1 cellular context compared by ENCODE assay signal in the genomic region with DNA sequence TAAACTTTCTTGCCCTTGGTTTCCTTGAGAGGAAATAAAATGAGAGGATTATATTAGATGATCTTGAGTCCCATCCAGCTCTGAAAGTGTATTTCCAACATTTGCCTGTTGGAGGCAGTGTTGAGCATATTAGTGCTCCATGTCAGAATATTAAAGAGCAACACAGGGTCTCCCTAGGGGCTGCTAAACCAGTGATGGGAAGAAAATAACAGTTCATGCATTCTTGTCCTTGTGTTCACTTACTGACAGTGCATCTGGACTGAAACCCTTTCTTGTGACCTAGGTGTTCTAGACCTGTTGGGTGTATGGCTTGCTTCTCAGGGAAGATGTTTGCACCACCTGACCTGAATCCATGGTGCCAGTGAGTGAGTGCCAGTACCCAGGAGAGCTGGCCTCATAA.
TF ChIP-seq lines count a peak whose summit lies in the region.

No MANE protein-coding gene starts in this region.

TF ChIP-seq in GM23338, 12 proteins besides CTCF, POLR2A, EP300 and RAD21 (continued from another document):
- TF ChIP-seq, protein P1, sequence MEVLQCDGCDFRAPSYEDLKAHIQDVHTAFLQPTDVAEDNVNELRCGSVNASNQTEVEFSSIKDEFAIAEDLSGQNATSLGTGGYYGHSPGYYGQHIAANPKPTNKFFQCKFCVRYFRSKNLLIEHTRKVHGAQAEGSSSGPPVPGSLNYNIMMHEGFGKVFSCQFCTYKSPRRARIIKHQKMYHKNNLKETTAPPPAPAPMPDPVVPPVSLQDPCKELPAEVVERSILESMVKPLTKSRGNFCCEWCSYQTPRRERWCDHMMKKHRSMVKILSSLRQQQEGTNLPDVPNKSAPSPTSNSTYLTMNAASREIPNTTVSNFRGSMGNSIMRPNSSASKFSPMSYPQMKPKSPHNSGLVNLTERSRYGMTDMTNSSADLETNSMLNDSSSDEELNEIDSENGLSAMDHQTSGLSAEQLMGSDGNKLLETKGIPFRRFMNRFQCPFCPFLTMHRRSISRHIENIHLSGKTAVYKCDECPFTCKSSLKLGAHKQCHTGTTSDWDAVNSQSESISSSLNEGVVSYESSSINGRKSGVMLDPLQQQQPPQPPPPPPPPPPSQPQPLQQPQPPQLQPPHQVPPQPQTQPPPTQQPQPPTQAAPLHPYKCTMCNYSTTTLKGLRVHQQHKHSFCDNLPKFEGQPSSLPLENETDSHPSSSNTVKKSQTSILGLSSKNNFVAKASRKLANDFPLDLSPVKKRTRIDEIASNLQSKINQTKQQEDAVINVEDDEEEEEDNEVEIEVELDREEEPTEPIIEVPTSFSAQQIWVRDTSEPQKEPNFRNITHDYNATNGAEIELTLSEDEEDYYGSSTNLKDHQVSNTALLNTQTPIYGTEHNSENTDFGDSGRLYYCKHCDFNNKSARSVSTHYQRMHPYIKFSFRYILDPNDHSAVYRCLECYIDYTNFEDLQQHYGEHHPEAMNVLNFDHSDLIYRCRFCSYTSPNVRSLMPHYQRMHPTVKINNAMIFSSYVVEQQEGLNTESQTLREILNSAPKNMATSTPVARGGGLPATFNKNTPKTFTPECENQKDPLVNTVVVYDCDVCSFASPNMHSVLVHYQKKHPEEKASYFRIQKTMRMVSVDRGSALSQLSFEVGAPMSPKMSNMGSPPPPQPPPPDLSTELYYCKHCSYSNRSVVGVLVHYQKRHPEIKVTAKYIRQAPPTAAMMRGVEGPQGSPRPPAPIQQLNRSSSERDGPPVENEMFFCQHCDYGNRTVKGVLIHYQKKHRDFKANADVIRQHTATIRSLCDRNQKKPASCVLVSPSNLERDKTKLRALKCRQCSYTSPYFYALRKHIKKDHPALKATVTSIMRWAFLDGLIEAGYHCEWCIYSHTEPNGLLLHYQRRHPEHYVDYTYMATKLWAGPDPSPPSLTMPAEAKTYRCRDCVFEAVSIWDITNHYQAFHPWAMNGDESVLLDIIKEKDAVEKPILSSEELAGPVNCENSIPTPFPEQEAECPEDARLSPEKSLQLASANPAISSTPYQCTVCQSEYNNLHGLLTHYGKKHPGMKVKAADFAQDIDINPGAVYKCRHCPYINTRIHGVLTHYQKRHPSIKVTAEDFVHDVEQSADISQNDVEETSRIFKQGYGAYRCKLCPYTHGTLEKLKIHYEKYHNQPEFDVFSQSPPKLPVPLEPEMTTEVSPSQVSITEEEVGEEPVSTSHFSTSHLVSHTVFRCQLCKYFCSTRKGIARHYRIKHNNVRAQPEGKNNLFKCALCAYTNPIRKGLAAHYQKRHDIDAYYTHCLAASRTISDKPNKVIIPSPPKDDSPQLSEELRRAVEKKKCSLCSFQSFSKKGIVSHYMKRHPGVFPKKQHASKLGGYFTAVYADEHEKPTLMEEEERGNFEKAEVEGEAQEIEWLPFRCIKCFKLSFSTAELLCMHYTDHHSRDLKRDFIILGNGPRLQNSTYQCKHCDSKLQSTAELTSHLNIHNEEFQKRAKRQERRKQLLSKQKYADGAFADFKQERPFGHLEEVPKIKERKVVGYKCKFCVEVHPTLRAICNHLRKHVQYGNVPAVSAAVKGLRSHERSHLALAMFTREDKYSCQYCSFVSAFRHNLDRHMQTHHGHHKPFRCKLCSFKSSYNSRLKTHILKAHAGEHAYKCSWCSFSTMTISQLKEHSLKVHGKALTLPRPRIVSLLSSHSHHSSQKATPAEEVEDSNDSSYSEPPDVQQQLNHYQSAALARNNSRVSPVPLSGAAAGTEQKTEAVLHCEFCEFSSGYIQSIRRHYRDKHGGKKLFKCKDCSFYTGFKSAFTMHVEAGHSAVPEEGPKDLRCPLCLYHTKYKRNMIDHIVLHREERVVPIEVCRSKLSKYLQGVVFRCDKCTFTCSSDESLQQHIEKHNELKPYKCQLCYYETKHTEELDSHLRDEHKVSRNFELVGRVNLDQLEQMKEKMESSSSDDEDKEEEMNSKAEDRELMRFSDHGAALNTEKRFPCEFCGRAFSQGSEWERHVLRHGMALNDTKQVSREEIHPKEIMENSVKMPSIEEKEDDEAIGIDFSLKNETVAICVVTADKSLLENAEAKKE (CRISPR knock-in tag; IDR thresholded peaks at IDR 0.05) = no peak
